In genomic region chr3:64266065-64266874, GRCh38 we compare ENCODE assay signal across 2 cellular contexts.
TF ChIP-seq lines count a peak whose summit lies in the region.

No MANE protein-coding gene starts in this region.

TF ChIP-seq in IMR-90, 13 proteins besides CTCF, POLR2A, EP300 and RAD21 (continued from another document):
- TF ChIP-seq ELK1 (IDR thresholded peaks at IDR 0.05; ENCODE audit: borderline replicate concordance, low read depth, low read length) (no peak), MAZ (IDR thresholded peaks at IDR 0.05; ENCODE audit: borderline replicate concordance, low read depth, low read length) (no peak), MAFK (IDR thresholded peaks at IDR 0.05; ENCODE audit: low read depth, low read length) (0 out of 2 replicates have a peak, but pooled peaks have one; percentile 27), RFX5 (IDR thresholded peaks at IDR 0.05; ENCODE audit: low read depth, low read length) (no peak), FOS (IDR thresholded peaks at IDR 0.05; ENCODE audit: low read depth, low read length) (peak; percentile 65), CHD1 (IDR thresholded peaks at IDR 0.05; ENCODE audit: low read depth, low read length) (no peak), MXI1 (IDR thresholded peaks at IDR 0.05; ENCODE audit: borderline replicate concordance, low read depth, low read length) (no peak), CEBPB (IDR thresholded peaks at IDR 0.05; ENCODE audit: low read depth, low read length) (peak; percentile 94)

TF ChIP-seq in liver, 16 proteins besides CTCF, POLR2A, EP300 and RAD21 (continued from another document):
- TF ChIP-seq ZBTB33 (IDR thresholded peaks at IDR 0.05) (peak; percentile 94), YY1 (IDR thresholded peaks at IDR 0.05) (peak; percentile 22), REST (IDR thresholded peaks at IDR 0.05) (peak; percentile 69), TAF1 (conservative IDR thresholded peaks at IDR 0.05) (no peak), NR2F2 (IDR thresholded peaks at IDR 0.05) (no peak), FOXA1 (IDR thresholded peaks at IDR 0.05) (peak; percentile 6), GABPA (IDR thresholded peaks at IDR 0.05 in 1 of 2, conservative IDR thresholded peaks at IDR 0.05 in 1 of 2) (no peak)
TF ChIP-seq in liver: peak in this region for 10.
